1 cellular context compared by ENCODE assay signal in genomic region chr1:1005774-1006304, GRCh38.
TF ChIP-seq lines count a peak whose summit lies in the region.

No MANE protein-coding gene starts in this region.

TF ChIP-seq in IMR-90, 13 proteins besides CTCF, POLR2A, EP300 and RAD21:
- TF ChIP-seq SMC3 (IDR thresholded peaks at IDR 0.05; ENCODE audit: low read depth, low read length) = no peak
- no peak for TF ChIP-seq FOS (IDR thresholded peaks at IDR 0.05; ENCODE audit: low read depth, low read length)
- no peak for TF ChIP-seq NFE2L2 (IDR thresholded peaks at IDR 0.05; ENCODE audit: low read depth, low read length)
- TF ChIP-seq RCOR1 (IDR thresholded peaks at IDR 0.05; ENCODE audit: insufficient replicate concordance, low read length) = no peak
TF ChIP-seq in IMR-90: peak in this region for 0.
